In genomic region chr10:102917314-102917961, GRCh38 we compare ENCODE assay signal across 1 cellular context.
A peak's percentile ranks its signal among the peaks of the same experiment; 100 is the strongest.
TF ChIP-seq lines count a peak whose summit lies in the region.

No MANE protein-coding gene starts in this region.

TF ChIP-seq in HepG2, 621 proteins besides CTCF, POLR2A, EP300 and RAD21 (continued from another document and continues in another):
- peak; percentile 93; the same call in 1 of the 2 replicates for TF ChIP-seq CAMTA2 (CRISPR knock-in tag; IDR thresholded peaks at IDR 0.05; ENCODE audit: borderline replicate concordance)
- no peak for TF ChIP-seq ZBTB8A (CRISPR knock-in tag; IDR thresholded peaks at IDR 0.05; ENCODE audit: borderline replicate concordance, low read depth)
- no peak for TF ChIP-seq ATF2 (CRISPR knock-in tag; IDR thresholded peaks at IDR 0.05)
- no peak for TF ChIP-seq ZNF44 (CRISPR knock-in tag; IDR thresholded peaks at IDR 0.05)
- no peak for TF ChIP-seq SP1 (IDR thresholded peaks at IDR 0.05)
- TF ChIP-seq SP1 (CRISPR knock-in tag; IDR thresholded peaks at IDR 0.05) = no peak
- TF ChIP-seq ZFP37 (CRISPR knock-in tag; IDR thresholded peaks at IDR 0.05; ENCODE audit: borderline replicate concordance) = no peak
- TF ChIP-seq ZNF75D (CRISPR knock-in tag; IDR thresholded peaks at IDR 0.05; ENCODE audit: borderline replicate concordance) = no peak
- TF ChIP-seq NRL (CRISPR knock-in tag; IDR thresholded peaks at IDR 0.05; ENCODE audit: borderline replicate concordance) = no peak; the same call in 1 of the 2 replicates
- no peak for TF ChIP-seq ZNF773 (CRISPR knock-in tag; IDR thresholded peaks at IDR 0.05; ENCODE audit: borderline replicate concordance)
- peak; percentile 37; the same call in 1 of the 2 replicates for TF ChIP-seq KDM4B (CRISPR knock-in tag; IDR thresholded peaks at IDR 0.05)
- TF ChIP-seq, protein P1, sequence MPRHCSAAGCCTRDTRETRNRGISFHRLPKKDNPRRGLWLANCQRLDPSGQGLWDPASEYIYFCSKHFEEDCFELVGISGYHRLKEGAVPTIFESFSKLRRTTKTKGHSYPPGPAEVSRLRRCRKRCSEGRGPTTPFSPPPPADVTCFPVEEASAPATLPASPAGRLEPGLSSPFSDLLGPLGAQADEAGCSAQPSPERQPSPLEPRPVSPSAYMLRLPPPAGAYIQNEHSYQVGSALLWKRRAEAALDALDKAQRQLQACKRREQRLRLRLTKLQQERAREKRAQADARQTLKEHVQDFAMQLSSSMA (CRISPR knock-in tag; IDR thresholded peaks at IDR 0.05) = peak; percentile 76; the same call in 1 of the 2 replicates
- peak; percentile 77; the same call in 1 of the 2 replicates for TF ChIP-seq SNAI1 (CRISPR knock-in tag; IDR thresholded peaks at IDR 0.05; ENCODE audit: borderline replicate concordance)
- TF ChIP-seq TEAD3 (CRISPR knock-in tag; optimal IDR thresholded peaks at IDR 0.05; ENCODE audit: borderline replicate concordance) = no peak
- TF ChIP-seq ZNF552 (CRISPR knock-in tag; IDR thresholded peaks at IDR 0.05; ENCODE audit: borderline replicate concordance) = no peak
- TF ChIP-seq ARHGAP35 (CRISPR knock-in tag; IDR thresholded peaks at IDR 0.05; ENCODE audit: borderline replicate concordance) = no peak
- no peak for TF ChIP-seq TBP (CRISPR knock-in tag; IDR thresholded peaks at IDR 0.05)
- TF ChIP-seq ZNF101 (CRISPR knock-in tag; IDR thresholded peaks at IDR 0.05; ENCODE audit: borderline replicate concordance, low read depth) = no peak
- TF ChIP-seq CEBPB (IDR thresholded peaks at IDR 0.05; ENCODE audit: borderline replicate concordance, low read depth, low read length) = no peak
- no peak for TF ChIP-seq KLF13 (CRISPR knock-in tag; IDR thresholded peaks at IDR 0.05)
- no peak for TF ChIP-seq TOE1 (CRISPR knock-in tag; IDR thresholded peaks at IDR 0.05)
- TF ChIP-seq NFYC (CRISPR knock-in tag; IDR thresholded peaks at IDR 0.05) = no peak
- no peak for TF ChIP-seq ZHX1 (CRISPR knock-in tag; IDR thresholded peaks at IDR 0.05; ENCODE audit: low read depth)
- 0 out of 2 replicates have a peak, but pooled peaks have one; percentile 15 for TF ChIP-seq ZNF614 (CRISPR knock-in tag; IDR thresholded peaks at IDR 0.05; ENCODE audit: borderline replicate concordance)
- TF ChIP-seq, protein P2, sequence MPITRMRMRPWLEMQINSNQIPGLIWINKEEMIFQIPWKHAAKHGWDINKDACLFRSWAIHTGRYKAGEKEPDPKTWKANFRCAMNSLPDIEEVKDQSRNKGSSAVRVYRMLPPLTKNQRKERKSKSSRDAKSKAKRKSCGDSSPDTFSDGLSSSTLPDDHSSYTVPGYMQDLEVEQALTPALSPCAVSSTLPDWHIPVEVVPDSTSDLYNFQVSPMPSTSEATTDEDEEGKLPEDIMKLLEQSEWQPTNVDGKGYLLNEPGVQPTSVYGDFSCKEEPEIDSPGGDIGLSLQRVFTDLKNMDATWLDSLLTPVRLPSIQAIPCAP (CRISPR knock-in tag; IDR thresholded peaks at IDR 0.05; ENCODE audit: low read depth) = no peak
- 0 out of 2 replicates have a peak, but pooled peaks have one; percentile 58 for TF ChIP-seq ZSCAN12 (CRISPR knock-in tag; IDR thresholded peaks at IDR 0.05)
- TF ChIP-seq PITX1 (CRISPR knock-in tag; IDR thresholded peaks at IDR 0.05) = peak; percentile 34; the same call in 1 of the 2 replicates
- no peak for TF ChIP-seq ATF5 (CRISPR knock-in tag; IDR thresholded peaks at IDR 0.05; ENCODE audit: low read depth)
- no peak for TF ChIP-seq LRRFIP1 (CRISPR knock-in tag; conservative IDR thresholded peaks at IDR 0.05)
- TF ChIP-seq, protein P3, sequence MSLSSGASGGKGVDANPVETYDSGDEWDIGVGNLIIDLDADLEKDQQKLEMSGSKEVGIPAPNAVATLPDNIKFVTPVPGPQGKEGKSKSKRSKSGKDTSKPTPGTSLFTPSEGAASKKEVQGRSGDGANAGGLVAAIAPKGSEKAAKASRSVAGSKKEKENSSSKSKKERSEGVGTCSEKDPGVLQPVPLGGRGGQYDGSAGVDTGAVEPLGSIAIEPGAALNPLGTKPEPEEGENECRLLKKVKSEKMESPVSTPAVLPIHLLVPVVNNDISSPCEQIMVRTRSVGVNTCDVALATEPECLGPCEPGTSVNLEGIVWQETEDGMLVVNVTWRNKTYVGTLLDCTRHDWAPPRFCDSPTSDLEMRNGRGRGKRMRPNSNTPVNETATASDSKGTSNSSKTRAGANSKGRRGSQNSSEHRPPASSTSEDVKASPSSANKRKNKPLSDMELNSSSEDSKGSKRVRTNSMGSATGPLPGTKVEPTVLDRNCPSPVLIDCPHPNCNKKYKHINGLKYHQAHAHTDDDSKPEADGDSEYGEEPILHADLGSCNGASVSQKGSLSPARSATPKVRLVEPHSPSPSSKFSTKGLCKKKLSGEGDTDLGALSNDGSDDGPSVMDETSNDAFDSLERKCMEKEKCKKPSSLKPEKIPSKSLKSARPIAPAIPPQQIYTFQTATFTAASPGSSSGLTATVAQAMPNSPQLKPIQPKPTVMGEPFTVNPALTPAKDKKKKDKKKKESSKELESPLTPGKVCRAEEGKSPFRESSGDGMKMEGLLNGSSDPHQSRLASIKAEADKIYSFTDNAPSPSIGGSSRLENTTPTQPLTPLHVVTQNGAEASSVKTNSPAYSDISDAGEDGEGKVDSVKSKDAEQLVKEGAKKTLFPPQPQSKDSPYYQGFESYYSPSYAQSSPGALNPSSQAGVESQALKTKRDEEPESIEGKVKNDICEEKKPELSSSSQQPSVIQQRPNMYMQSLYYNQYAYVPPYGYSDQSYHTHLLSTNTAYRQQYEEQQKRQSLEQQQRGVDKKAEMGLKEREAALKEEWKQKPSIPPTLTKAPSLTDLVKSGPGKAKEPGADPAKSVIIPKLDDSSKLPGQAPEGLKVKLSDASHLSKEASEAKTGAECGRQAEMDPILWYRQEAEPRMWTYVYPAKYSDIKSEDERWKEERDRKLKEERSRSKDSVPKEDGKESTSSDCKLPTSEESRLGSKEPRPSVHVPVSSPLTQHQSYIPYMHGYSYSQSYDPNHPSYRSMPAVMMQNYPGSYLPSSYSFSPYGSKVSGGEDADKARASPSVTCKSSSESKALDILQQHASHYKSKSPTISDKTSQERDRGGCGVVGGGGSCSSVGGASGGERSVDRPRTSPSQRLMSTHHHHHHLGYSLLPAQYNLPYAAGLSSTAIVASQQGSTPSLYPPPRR (CRISPR knock-in tag; IDR thresholded peaks at IDR 0.05; ENCODE audit: borderline replicate concordance) = peak; percentile 3; the same call in 1 of the 2 replicates
- TF ChIP-seq ZNF850 (CRISPR knock-in tag; conservative IDR thresholded peaks at IDR 0.05) = no peak
- no peak for TF ChIP-seq HMGXB3 (CRISPR knock-in tag; IDR thresholded peaks at IDR 0.05; ENCODE audit: borderline replicate concordance)
- TF ChIP-seq ZNF841 (CRISPR knock-in tag; IDR thresholded peaks at IDR 0.05; ENCODE audit: borderline replicate concordance) = no peak
- TF ChIP-seq GRHL1 (CRISPR knock-in tag; conservative IDR thresholded peaks at IDR 0.05) = no peak
- no peak for TF ChIP-seq NR1H2 (CRISPR knock-in tag; IDR thresholded peaks at IDR 0.05; ENCODE audit: borderline replicate concordance, low read depth)
- no peak for TF ChIP-seq MLLT10 (CRISPR knock-in tag; IDR thresholded peaks at IDR 0.05)
- no peak for TF ChIP-seq RBAK (CRISPR knock-in tag; IDR thresholded peaks at IDR 0.05)
- TF ChIP-seq ZNF335 (CRISPR knock-in tag; IDR thresholded peaks at IDR 0.05) = no peak
- TF ChIP-seq NCOA5 (CRISPR knock-in tag; IDR thresholded peaks at IDR 0.05) = no peak
- TF ChIP-seq DPF2 (CRISPR knock-in tag; IDR thresholded peaks at IDR 0.05; ENCODE audit: borderline replicate concordance, low read depth) = no peak
- no peak for TF ChIP-seq ATRX (CRISPR knock-in tag; IDR thresholded peaks at IDR 0.05; ENCODE audit: borderline replicate concordance)
- no peak; the same call in 1 of the 2 replicates for TF ChIP-seq ZNF121 (CRISPR knock-in tag; IDR thresholded peaks at IDR 0.05)
